12 cellular contexts compared by ENCODE assay signal in genomic region chr1:176745945-176746344, GRCh38.
DNase-seq lines count a peak whose midpoint lies in the region; ATAC-seq and TF ChIP-seq lines count a peak whose summit lies in the region.
"Had no signal": no experiment of that assay in that cellular context is flagged by ENCODE, and none has a peak within 500 bp of the region (broad histone marks: within the 10 kb centered on the region; RNA-seq: fewer than 3 reads in every experiment).

No MANE protein-coding gene starts in this region.

- H3K4me3 ChIP-seq in WERI-Rb-1 (ENCODE audit: low read depth, low read length), result no peak overlapping the region
- no peak overlapping the region for H3K4me3 ChIP-seq in psoas muscle

- no peaks in the 10 kb centered on the region for H3K9me3 ChIP-seq in WERI-Rb-1 (ENCODE audit: severe bottlenecking)
- H3K9me3 ChIP-seq in psoas muscle, result no peaks in the 10 kb centered on the region

- 43 to 55% (median 46%) methylated on average over 1 of the region's 1 CpG for WGBS in psoas muscle, 3 donors

- no peak overlapping the region for H3K27ac ChIP-seq in WERI-Rb-1
- no peak overlapping the region for H3K27ac ChIP-seq in psoas muscle

- ATAC-seq in psoas muscle (peak; percentile 44 to 70 (median 50)), HG02759 (IDR thresholded peaks at IDR 0.05; ENCODE audit: unreplicated experiment) (no peak)

- H3K27ac Mint-ChIP-seq in activated T-helper 2 cell treated with anti-CD3 and anti-CD28 coated beads, Interferon-gamma antibody, Interleukin-2, Interleukin-4, amounts not matched to agents 10 μg/mL and 5 μg/mL and 100 μg/mL, durations not matched to agents 14 hours and 24 hours and 36 hours, result no peak overlapping the region
- H3K27ac Mint-ChIP-seq: memory B cell had no signal

- intact Hi-C loops in psoas muscle (cut with DNase I), result loop anchor here in 1 of 2 donors (10.0 kb wide), 1 partner anchor 181 kb away; no protein-coding TSS in a partner anchor
- intact Hi-C loops in activated T-helper 2 cell treated with anti-CD3 and anti-CD28 coated beads, Interferon-gamma antibody, Interleukin-2, Interleukin-4, amounts not matched to agents 10 μg/mL and 5 μg/mL and 100 μg/mL, durations not matched to agents 14 hours and 24 hours and 36 hours (cut with micrococcal nuclease), result no loop called here

- H3K27me3 ChIP-seq in WERI-Rb-1 (ENCODE audit: insufficient read depth, low read depth, severe bottlenecking), result no peaks in the 10 kb centered on the region
- H3K27me3 ChIP-seq in psoas muscle (ENCODE audit: insufficient read depth in 3 of 3, low read length in 2 of 3), result no peaks in the 10 kb centered on the region

- no peaks in the 10 kb centered on the region for H3K4me1 Mint-ChIP-seq in activated T-helper 2 cell treated with anti-CD3 and anti-CD28 coated beads, Interferon-gamma antibody, Interleukin-2, Interleukin-4, amounts not matched to agents 10 μg/mL and 5 μg/mL and 100 μg/mL, durations not matched to agents 14 hours and 24 hours and 36 hours (ENCODE audit: low read depth)
- H3K4me1 Mint-ChIP-seq: memory B cell had no signal

- H3K4me1 ChIP-seq in psoas muscle, result no peaks in the 10 kb centered on the region

- no peaks in the 10 kb centered on the region for H3K36me3 Mint-ChIP-seq in activated T-helper 2 cell treated with anti-CD3 and anti-CD28 coated beads, Interferon-gamma antibody, Interleukin-2, Interleukin-4, amounts not matched to agents 10 μg/mL and 5 μg/mL and 100 μg/mL, durations not matched to agents 14 hours and 24 hours and 36 hours (ENCODE audit: low read depth)
- H3K36me3 Mint-ChIP-seq: memory B cell had no signal

- H3K36me3 ChIP-seq in WERI-Rb-1 (no peaks in the 10 kb centered on the region), psoas muscle (ENCODE audit: insufficient read depth in 1 of 2, low read depth in 1 of 2) (no peaks in the 10 kb centered on the region)

- DNase-seq in NCI-H2171 treated with DMSO at 0.1 percent for 48 hours (lab: John Stamatoyannopoulos, UW) (peak; percentile 3), NCI-H2171 (lab: John Stamatoyannopoulos, UW) (no peak), WERI-Rb-1 (peak; percentile 11), psoas muscle (no peak)
- no peak for DNase-seq in activated T-helper 2 cell treated with anti-CD3 and anti-CD28 coated beads, Interferon-gamma antibody, Interleukin-2, Interleukin-4, amounts not matched to agents 10 μg/mL and 5 μg/mL and 100 μg/mL, durations not matched to agents 14 hours and 24 hours and 36 hours (ENCODE audit: low spot score)
- no peak for DNase-seq in activated CD8-positive, alpha-beta memory T cell treated with anti-CD3 and anti-CD28 coated beads for 24 hours
- DNase-seq: effector CD4-positive, alpha-beta T cell; GDM1; head of caudate nucleus had no signal

- no peak overlapping the region for H3K4me3 Mint-ChIP-seq in activated T-helper 2 cell treated with anti-CD3 and anti-CD28 coated beads, Interferon-gamma antibody, Interleukin-2, Interleukin-4, amounts not matched to agents 10 μg/mL and 5 μg/mL and 100 μg/mL, durations not matched to agents 14 hours and 24 hours and 36 hours (ENCODE audit: low read depth)
- H3K4me3 Mint-ChIP-seq: memory B cell had no signal

- TF ChIP-seq CTCF in LNCAP (IDR thresholded peaks at IDR 0.05) (peak; percentile 60), WERI-Rb-1 (IDR thresholded peaks at IDR 0.05; ENCODE audit: low read depth, low read length) (peak; percentile 55), psoas muscle (IDR thresholded peaks at IDR 0.05) (no peak)

- no peaks in the 10 kb centered on the region for H3K27me3 Mint-ChIP-seq in activated T-helper 2 cell treated with anti-CD3 and anti-CD28 coated beads, Interferon-gamma antibody, Interleukin-2, Interleukin-4, amounts not matched to agents 10 μg/mL and 5 μg/mL and 100 μg/mL, durations not matched to agents 14 hours and 24 hours and 36 hours (ENCODE audit: low read depth)

- no peaks in the 10 kb centered on the region for H3K9me3 Mint-ChIP-seq in activated T-helper 2 cell treated with anti-CD3 and anti-CD28 coated beads, Interferon-gamma antibody, Interleukin-2, Interleukin-4, amounts not matched to agents 10 μg/mL and 5 μg/mL and 100 μg/mL, durations not matched to agents 14 hours and 24 hours and 36 hours
- H3K9me3 Mint-ChIP-seq: memory B cell had no signal

Comparison
In these comparisons a context has a peak if more than half of its experiments do, and no peak if none do; other contexts are left out.
1. DNase-seq: peak in NCI-H2171 treated with DMSO at 0.1 percent for 48 hours (single experiment) and WERI-Rb-1 (single experiment); none in NCI-H2171 (single experiment), psoas muscle (0 of 2), activated T-helper 2 cell treated with anti-CD3 and anti-CD28 coated beads, Interferon-gamma antibody, Interleukin-2, Interleukin-4, amounts not matched to agents 10 μg/mL and 5 μg/mL and 100 μg/mL, durations not matched to agents 14 hours and 24 hours and 36 hours (single experiment) and activated CD8-positive, alpha-beta memory T cell treated with anti-CD3 and anti-CD28 coated beads for 24 hours (single experiment).